Comparison of ENCODE assay signal across 28 cellular contexts in the genomic region with DNA sequence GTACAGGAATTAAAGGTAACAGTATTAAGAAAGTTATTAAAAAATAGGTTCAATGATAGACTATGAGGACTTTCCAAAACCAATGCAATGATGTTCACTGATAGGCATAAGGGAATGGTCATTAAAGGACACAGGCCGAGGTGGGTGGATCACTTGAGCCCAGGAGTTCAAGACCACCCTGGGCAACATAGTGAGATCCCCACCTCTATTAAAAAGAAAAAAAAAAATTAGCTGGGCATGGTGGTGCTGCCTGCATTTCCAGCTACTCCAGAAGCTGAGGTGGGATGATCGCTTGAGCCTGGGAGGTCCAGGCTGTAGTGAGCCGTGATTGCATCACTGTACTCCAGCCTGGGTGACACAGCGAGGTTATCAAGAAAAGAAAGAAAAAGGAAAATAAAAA. TPM values are rescaled to one million over a fixed set of nuclear protein-coding genes. Genes with fewer than 3 reads are reported as not detected.
"Had no signal": no experiment of that assay in that cellular context is flagged by ENCODE, and none has a peak within 500 bp of the region (broad histone marks: within the 10 kb centered on the region; RNA-seq: fewer than 3 reads in every experiment).

No MANE protein-coding gene starts in this region.

- DNase-seq: activated B cell treated with CpG ODN at 0.5 μM for 24 hours; activated CD4-positive, alpha-beta T cell treated with anti-CD3 and anti-CD28 coated beads for 4 hours; activated CD8-positive, alpha-beta memory T cell treated with anti-CD3 and anti-CD28 coated beads, Interleukin-2, amount 10 ng/mL, durations not matched to agents 7 days and 5 days; activated CD8-positive, alpha-beta T cell treated with anti-CD3 and anti-CD28 coated beads for 36 hours; activated naive CD8-positive, alpha-beta T cell treated with anti-CD3 and anti-CD28 coated beads for 36 hours; activated T-cell treated with anti-CD3 and anti-CD28 coated beads, Interleukin-2, amount 50 U/mL, for 1 hour; amygdala; cortex of kidney; endodermal cell; esophagus squamous epithelium; gastrocnemius medialis; hypothalamus; left cardiac atrium; nucleus accumbens; posterior cingulate gyrus; sigmoid colon; stimulated activated CD4-positive, alpha-beta T cell treated with anti-CD3 and anti-CD28 coated beads, Interleukin-2, amount 100 ng/mL, for 48 hours; stimulated activated CD8-positive, alpha-beta memory T cell treated with anti-CD3 and anti-CD28 coated beads, Interleukin-4, amount 100 ng/mL, for 48 hours; stimulated activated naive CD4-positive, alpha-beta T cell; T-helper 1 cell; T-helper 9 cell; upper lobe of left lung had no signal

- H3K4me3 ChIP-seq: esophagus squamous epithelium, gastrocnemius medialis, sigmoid colon, thoracic aorta, upper lobe of left lung had no signal

- H3K9me3 Mint-ChIP-seq: activated B cell treated with CpG ODN at 0.5 μM for 24 hours; activated CD8-positive, alpha-beta T cell treated with anti-CD3 and anti-CD28 coated beads for 36 hours; activated naive CD8-positive, alpha-beta T cell treated with anti-CD3 and anti-CD28 coated beads for 36 hours; activated T-helper 17 cell treated with anti-CD3 and anti-CD28 coated beads, Interleukin-2, amount 50 U/mL, for 72 hours; endodermal cell; memory B cell; natural killer cell treated with Interleukin-12 subunit alpha and Interleukin-12 subunit beta and Interleukin-15 and Interleukin-18, amount 100 ng/mL, for 72 hours had no signal

- H3K27me3 Mint-ChIP-seq: activated B cell treated with CpG ODN at 0.5 μM for 24 hours; activated CD8-positive, alpha-beta memory T cell treated with anti-CD3 and anti-CD28 coated beads, Interleukin-2, amount 10 ng/mL, durations not matched to agents 7 days and 5 days; activated CD8-positive, alpha-beta T cell treated with anti-CD3 and anti-CD28 coated beads for 36 hours; activated T-helper 17 cell treated with anti-CD3 and anti-CD28 coated beads, Interleukin-2, amount 50 U/mL, for 72 hours; memory B cell; natural killer cell treated with Interleukin-12 subunit alpha and Interleukin-12 subunit beta and Interleukin-15 and Interleukin-18, amount 100 ng/mL, for 72 hours had no signal

- H3K27ac Mint-ChIP-seq: activated B cell treated with CpG ODN at 0.5 μM for 24 hours; activated CD8-positive, alpha-beta memory T cell treated with anti-CD3 and anti-CD28 coated beads, Interleukin-2, amount 10 ng/mL, durations not matched to agents 7 days and 5 days; activated CD8-positive, alpha-beta T cell treated with anti-CD3 and anti-CD28 coated beads for 36 hours; activated naive CD8-positive, alpha-beta T cell treated with anti-CD3 and anti-CD28 coated beads for 36 hours; activated T-helper 17 cell treated with anti-CD3 and anti-CD28 coated beads, Interleukin-2, amount 50 U/mL, for 72 hours; memory B cell; natural killer cell treated with Interleukin-12 subunit alpha and Interleukin-12 subunit beta and Interleukin-15 and Interleukin-18, amount 100 ng/mL, for 72 hours had no signal

- H3K36me3 ChIP-seq: esophagus squamous epithelium, gastrocnemius medialis, sigmoid colon, thoracic aorta, upper lobe of left lung had no signal

- H3K36me3 Mint-ChIP-seq: memory B cell had no signal

- H3K9me3 ChIP-seq: esophagus squamous epithelium, gastrocnemius medialis, sigmoid colon, thoracic aorta, upper lobe of left lung had no signal

- H3K4me1 ChIP-seq: gastrocnemius medialis had no signal

- H3K4me3 Mint-ChIP-seq: activated B cell treated with CpG ODN at 0.5 μM for 24 hours; activated CD8-positive, alpha-beta memory T cell treated with anti-CD3 and anti-CD28 coated beads, Interleukin-2, amount 10 ng/mL, durations not matched to agents 7 days and 5 days; activated CD8-positive, alpha-beta T cell treated with anti-CD3 and anti-CD28 coated beads for 36 hours; activated naive CD8-positive, alpha-beta T cell treated with anti-CD3 and anti-CD28 coated beads for 36 hours; activated T-helper 17 cell treated with anti-CD3 and anti-CD28 coated beads, Interleukin-2, amount 50 U/mL, for 72 hours; endodermal cell; memory B cell; natural killer cell treated with Interleukin-12 subunit alpha and Interleukin-12 subunit beta and Interleukin-15 and Interleukin-18, amount 100 ng/mL, for 72 hours had no signal

- H3K4me1 Mint-ChIP-seq: memory B cell had no signal

- FAIRE-seq: islet of Langerhans had no signal

- ATAC-seq: activated CD8-positive, alpha-beta memory T cell treated with anti-CD3 and anti-CD28 coated beads, Interleukin-2, amount 10 ng/mL, durations not matched to agents 7 days and 5 days; activated CD8-positive, alpha-beta T cell treated with anti-CD3 and anti-CD28 coated beads for 36 hours; activated T-helper 17 cell treated with anti-CD3 and anti-CD28 coated beads, Interleukin-2, amount 50 U/mL, for 72 hours; gastrocnemius medialis; left cardiac atrium; natural killer cell treated with Interleukin-12 subunit alpha and Interleukin-12 subunit beta and Interleukin-15 and Interleukin-18, amount 100 ng/mL, for 72 hours had no signal

- H3K27ac ChIP-seq: esophagus squamous epithelium, gastrocnemius medialis, sigmoid colon, thoracic aorta, upper lobe of left lung had no signal

- H3K27me3 ChIP-seq: esophagus squamous epithelium, sigmoid colon, upper lobe of left lung had no signal

RNA-seq across cellular contexts. Expression of a gene that starts 47.3 kb away (rescaled TPM):
- total RNA-seq: activated B cell treated with CpG ODN at 0.5 μM for 24 hours; activated CD8-positive, alpha-beta memory T cell treated with anti-CD3 and anti-CD28 coated beads, Interleukin-2, amount 10 ng/mL, durations not matched to agents 7 days and 5 days; activated CD8-positive, alpha-beta T cell treated with anti-CD3 and anti-CD28 coated beads for 36 hours; activated naive CD8-positive, alpha-beta T cell treated with anti-CD3 and anti-CD28 coated beads for 36 hours; activated T-helper 17 cell treated with anti-CD3 and anti-CD28 coated beads, Interleukin-2, amount 50 U/mL, for 72 hours; endodermal cell; lower leg skin; natural killer cell treated with Interleukin-12 subunit alpha and Interleukin-12 subunit beta and Interleukin-15 and Interleukin-18, amount 100 ng/mL, for 72 hours had no signal
